ENCODE assay signal across 8 cellular contexts in the genomic region with DNA sequence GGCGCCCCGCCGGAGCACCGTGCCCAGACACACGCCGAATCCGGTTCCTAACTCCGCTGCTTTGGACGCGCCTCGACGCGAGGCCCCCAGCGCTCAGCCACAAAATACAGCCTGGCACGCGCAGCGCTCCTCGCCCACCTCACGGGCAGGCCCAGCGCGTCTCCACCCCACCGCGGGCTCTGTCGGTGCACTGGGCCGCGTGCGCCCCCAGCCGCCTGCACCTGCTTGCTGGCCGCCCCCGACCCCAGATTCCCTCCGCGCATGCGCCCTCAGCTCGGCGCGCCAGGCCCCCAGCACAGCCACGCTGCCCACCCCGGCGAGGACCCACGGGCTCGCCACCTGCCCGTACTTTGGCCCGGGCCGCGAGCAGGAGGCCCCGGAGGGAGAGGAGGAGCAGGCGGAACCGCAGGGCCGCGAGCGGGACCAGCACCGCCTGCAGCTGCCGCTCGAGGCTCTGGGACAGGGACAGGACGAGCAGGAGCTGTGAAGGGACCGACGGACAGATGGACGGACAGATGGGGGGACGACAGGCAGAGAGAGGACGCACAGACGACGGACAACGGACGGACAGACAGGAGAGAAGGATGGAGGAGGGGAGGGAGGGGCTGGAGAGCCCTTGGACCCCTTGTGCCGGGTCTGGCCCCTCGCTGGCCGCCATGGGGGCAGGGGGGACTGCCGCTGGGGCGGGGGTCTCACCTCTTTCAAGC. TPM values are rescaled to one million over a fixed set of nuclear protein-coding genes. Genes with fewer than 3 reads are reported as not detected.
DNase-seq lines count a peak whose midpoint lies in the region; ATAC-seq lines count a peak whose summit lies in the region.

No MANE protein-coding gene starts in this region.

- no peaks in the 10 kb centered on the region for H3K36me3 Mint-ChIP-seq in T-cell

- H3K4me1 Mint-ChIP-seq in T-cell = peaks cover 17 to 30% (median 18%) of the 10 kb centered on the region in 3 donors

- peaks cover 10 to 24% of the 10 kb centered on the region in 2 donors for H3K4me1 ChIP-seq in esophagus (ENCODE audit: control insufficient read depth in 2 of 2, insufficient read depth in 2 of 2, low read length in 1 of 2)

- H3K4me3 Mint-ChIP-seq in T-cell = peak overlapping the region; percentile 39 to 78 (median 49)

- H3K27ac Mint-ChIP-seq in T-cell = no peak overlapping the region

- WGBS in esophagus, 2 donors = 29% methylated on average over 46 to 69 of the region's 69 CpGs

- no peaks in the 10 kb centered on the region for H3K27me3 Mint-ChIP-seq in T-cell

- peaks cover 0 to 4% of the 10 kb centered on the region in 2 donors for H3K27me3 ChIP-seq in esophagus (ENCODE audit: control insufficient read depth in 1 of 2, insufficient read depth in 2 of 2, low read length in 2 of 2)

- DNase-seq in DMS53 (lab: John Stamatoyannopoulos, UW) = peak; percentile 71
- DNase-seq in DMS53 treated with DMSO at 0.1 percent for 48 hours (lab: John Stamatoyannopoulos, UW; ENCODE audit: unreplicated experiment) = no peak
- DNase-seq in T-cell = peak in 6 of 34 experiments; percentile 17 to 41 (median 25)
- DNase-seq in retina = peak; percentile 52
- no peak for DNase-seq in T1000 (lab: John Stamatoyannopoulos, UW)
- DNase-seq in iPS-NIHi7 (ENCODE audit: extremely low spot score) = no peak

- H3K27ac ChIP-seq in esophagus (ENCODE audit: low read depth in 2 of 2, low read length in 1 of 2) = no peak overlapping the region

- H3K9me3 ChIP-seq in esophagus (ENCODE audit: control insufficient read depth in 2 of 2, insufficient read depth in 1 of 2, low read depth in 1 of 2, low read length in 1 of 2) = peaks cover 0 to 12% of the 10 kb centered on the region in 2 donors

- H3K4me3 ChIP-seq in esophagus (ENCODE audit: low read depth in 1 of 2, low read length in 2 of 2) = peak overlapping the region; percentile 31 to 32

- peaks cover 0 to 28% of the 10 kb centered on the region in 2 donors for H3K36me3 ChIP-seq in esophagus (ENCODE audit: control insufficient read depth in 2 of 2, insufficient read depth in 2 of 2, low read length in 1 of 2)

- H3K9me3 Mint-ChIP-seq in T-cell = no peaks in the 10 kb centered on the region

- POLR2A ChIA-PET in T-cell (lab: Charles Lee) = interaction anchor here in 1 of 2 donors (0.5 kb wide), 1 partner anchor 24 kb away, joined by 10 read pairs; no protein-coding TSS in a partner anchor

- ATAC-seq in T-cell (replicated peaks in 1 of 4) = peak; percentile 28 to 43 (median 34)
- ATAC-seq in GM18498 (IDR thresholded peaks at IDR 0.05; ENCODE audit: unreplicated experiment) = no peak

- CTCF ChIA-PET in T-cell (lab: Charles Lee) = no interaction called here

RNA-seq across cellular contexts. Expression of a gene that starts 5.4 kb away (rescaled TPM):
- 10 to 100 TPM; 18.3 to 27.4 (median 24.9) TPM for total RNA-seq in T-cell
- polyA plus RNA-seq in esophagus = 10 to 100 TPM in 1 of 2 donors, 1 to 10 TPM in 1; 9.7 to 28.0 TPM

RNA-seq across cellular contexts. Expression of a gene that starts 8.1 kb away (rescaled TPM):
- total RNA-seq in T-cell = 10 to 100 TPM; 31.9 to 72.5 (median 65.7) TPM
- polyA plus RNA-seq in esophagus = 10 to 100 TPM; 13.5 to 20.2 TPM

RNA-seq across cellular contexts. Expression of a gene that starts 19.9 kb away (rescaled TPM):
- total RNA-seq in T-cell = 10 to 100 TPM; 37.3 to 51.7 (median 42.0) TPM
- polyA plus RNA-seq in esophagus = 10 to 100 TPM; 40.3 to 41.4 TPM

RNA-seq across cellular contexts. Expression of a gene that starts 23.5 kb away (rescaled TPM):
- 10 to 100 TPM; 37.6 to 87.0 (median 69.3) TPM for total RNA-seq in T-cell
- 100 to 1,000 TPM in 1 of 2 donors, 10 to 100 TPM in 1; 72.1 to 102 TPM for polyA plus RNA-seq in esophagus

RNA-seq across cellular contexts. Expression of a gene that starts 26.0 kb away (rescaled TPM):
- 10 to 100 TPM in 3 of 5 donors, 1 to 10 TPM in 2; 5.3 to 12.4 (median 11.3) TPM for total RNA-seq in T-cell
- polyA plus RNA-seq in esophagus = 1 to 10 TPM; 3.4 to 4.5 TPM

Comparison
In these comparisons a context has a peak if more than half of its experiments do, and no peak if none do; other contexts are left out.
1. DNase-seq: peak in DMS53 (single experiment) and retina (single experiment); none in DMS53 treated with DMSO at 0.1 percent for 48 hours (single experiment), T1000 (single experiment) and iPS-NIHi7 (single experiment).